In genomic region chr13:26213982-26214381, GRCh38 we compare ENCODE assay signal across 1 cellular context.
TF ChIP-seq lines count a peak whose summit lies in the region.

No MANE protein-coding gene starts in this region.

TF ChIP-seq in HepG2, 621 proteins besides CTCF, POLR2A, EP300 and RAD21 (continued from another document):
- TF ChIP-seq CEBPG (CRISPR knock-in tag; IDR thresholded peaks at IDR 0.05), result peak; percentile 19; the same call in 1 of the 2 replicates
